ENCODE assay signal across 1 cellular context in the genomic region with DNA sequence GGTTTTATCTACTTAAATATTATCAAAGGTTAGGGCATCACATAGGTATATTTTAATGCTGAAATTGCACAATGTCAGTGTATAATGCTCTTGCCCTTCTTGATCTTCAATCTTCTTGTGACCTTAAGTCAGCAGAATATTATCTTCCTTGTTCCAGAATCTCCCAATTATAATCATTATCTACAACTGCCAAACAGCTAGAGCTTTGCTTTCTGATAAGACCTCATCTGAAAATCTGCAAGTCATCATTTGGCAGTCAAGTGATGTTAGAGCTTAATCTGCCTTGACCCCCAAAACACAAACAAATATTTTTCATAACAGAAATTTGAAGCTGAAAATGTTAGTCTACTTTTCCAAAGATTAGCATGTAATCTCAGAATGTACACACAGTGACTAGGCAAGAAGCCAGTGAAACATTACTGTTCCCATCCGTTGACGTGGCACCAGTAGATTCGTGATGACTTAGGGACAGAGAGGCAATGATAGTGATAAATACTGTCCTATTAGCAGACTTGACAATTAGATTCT.
A peak's percentile ranks its signal among the peaks of the same experiment; 100 is the strongest.
TF ChIP-seq lines count a peak whose summit lies in the region.

No MANE protein-coding gene starts in this region.

TF ChIP-seq in K562, 482 proteins besides CTCF, POLR2A, EP300 and RAD21 (continued from another document):
- TF ChIP-seq, protein P1, sequence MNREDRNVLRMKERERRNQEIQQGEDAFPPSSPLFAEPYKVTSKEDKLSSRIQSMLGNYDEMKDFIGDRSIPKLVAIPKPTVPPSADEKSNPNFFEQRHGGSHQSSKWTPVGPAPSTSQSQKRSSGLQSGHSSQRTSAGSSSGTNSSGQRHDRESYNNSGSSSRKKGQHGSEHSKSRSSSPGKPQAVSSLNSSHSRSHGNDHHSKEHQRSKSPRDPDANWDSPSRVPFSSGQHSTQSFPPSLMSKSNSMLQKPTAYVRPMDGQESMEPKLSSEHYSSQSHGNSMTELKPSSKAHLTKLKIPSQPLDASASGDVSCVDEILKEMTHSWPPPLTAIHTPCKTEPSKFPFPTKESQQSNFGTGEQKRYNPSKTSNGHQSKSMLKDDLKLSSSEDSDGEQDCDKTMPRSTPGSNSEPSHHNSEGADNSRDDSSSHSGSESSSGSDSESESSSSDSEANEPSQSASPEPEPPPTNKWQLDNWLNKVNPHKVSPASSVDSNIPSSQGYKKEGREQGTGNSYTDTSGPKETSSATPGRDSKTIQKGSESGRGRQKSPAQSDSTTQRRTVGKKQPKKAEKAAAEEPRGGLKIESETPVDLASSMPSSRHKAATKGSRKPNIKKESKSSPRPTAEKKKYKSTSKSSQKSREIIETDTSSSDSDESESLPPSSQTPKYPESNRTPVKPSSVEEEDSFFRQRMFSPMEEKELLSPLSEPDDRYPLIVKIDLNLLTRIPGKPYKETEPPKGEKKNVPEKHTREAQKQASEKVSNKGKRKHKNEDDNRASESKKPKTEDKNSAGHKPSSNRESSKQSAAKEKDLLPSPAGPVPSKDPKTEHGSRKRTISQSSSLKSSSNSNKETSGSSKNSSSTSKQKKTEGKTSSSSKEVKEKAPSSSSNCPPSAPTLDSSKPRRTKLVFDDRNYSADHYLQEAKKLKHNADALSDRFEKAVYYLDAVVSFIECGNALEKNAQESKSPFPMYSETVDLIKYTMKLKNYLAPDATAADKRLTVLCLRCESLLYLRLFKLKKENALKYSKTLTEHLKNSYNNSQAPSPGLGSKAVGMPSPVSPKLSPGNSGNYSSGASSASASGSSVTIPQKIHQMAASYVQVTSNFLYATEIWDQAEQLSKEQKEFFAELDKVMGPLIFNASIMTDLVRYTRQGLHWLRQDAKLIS (CRISPR knock-in tag; IDR thresholded peaks at IDR 0.05): 0 out of 2 replicates have a peak, but pooled peaks have one; percentile 53
- 0 out of 2 replicates have a peak, but pooled peaks have one; percentile 38 for TF ChIP-seq ZNF583 (CRISPR knock-in tag; IDR thresholded peaks at IDR 0.05)
- TF ChIP-seq, protein P2, sequence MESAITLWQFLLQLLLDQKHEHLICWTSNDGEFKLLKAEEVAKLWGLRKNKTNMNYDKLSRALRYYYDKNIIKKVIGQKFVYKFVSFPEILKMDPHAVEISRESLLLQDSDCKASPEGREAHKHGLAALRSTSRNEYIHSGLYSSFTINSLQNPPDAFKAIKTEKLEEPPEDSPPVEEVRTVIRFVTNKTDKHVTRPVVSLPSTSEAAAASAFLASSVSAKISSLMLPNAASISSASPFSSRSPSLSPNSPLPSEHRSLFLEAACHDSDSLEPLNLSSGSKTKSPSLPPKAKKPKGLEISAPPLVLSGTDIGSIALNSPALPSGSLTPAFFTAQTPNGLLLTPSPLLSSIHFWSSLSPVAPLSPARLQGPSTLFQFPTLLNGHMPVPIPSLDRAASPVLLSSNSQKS (CRISPR knock-in tag; IDR thresholded peaks at IDR 0.05): 0 out of 2 replicates have a peak, but pooled peaks have one; percentile 26
- peak; percentile 76; the same call in 1 of the 2 replicates for TF ChIP-seq ZNF589 (CRISPR knock-in tag; IDR thresholded peaks at IDR 0.05; ENCODE audit: low read depth)
- no peak for TF ChIP-seq EZH2 (IDR thresholded peaks at IDR 0.05; ENCODE audit: borderline replicate concordance, low read depth, low read length)
- TF ChIP-seq, protein P3, sequence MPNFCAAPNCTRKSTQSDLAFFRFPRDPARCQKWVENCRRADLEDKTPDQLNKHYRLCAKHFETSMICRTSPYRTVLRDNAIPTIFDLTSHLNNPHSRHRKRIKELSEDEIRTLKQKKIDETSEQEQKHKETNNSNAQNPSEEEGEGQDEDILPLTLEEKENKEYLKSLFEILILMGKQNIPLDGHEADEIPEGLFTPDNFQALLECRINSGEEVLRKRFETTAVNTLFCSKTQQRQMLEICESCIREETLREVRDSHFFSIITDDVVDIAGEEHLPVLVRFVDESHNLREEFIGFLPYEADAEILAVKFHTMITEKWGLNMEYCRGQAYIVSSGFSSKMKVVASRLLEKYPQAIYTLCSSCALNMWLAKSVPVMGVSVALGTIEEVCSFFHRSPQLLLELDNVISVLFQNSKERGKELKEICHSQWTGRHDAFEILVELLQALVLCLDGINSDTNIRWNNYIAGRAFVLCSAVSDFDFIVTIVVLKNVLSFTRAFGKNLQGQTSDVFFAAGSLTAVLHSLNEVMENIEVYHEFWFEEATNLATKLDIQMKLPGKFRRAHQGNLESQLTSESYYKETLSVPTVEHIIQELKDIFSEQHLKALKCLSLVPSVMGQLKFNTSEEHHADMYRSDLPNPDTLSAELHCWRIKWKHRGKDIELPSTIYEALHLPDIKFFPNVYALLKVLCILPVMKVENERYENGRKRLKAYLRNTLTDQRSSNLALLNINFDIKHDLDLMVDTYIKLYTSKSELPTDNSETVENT (CRISPR knock-in tag; IDR thresholded peaks at IDR 0.05): no peak
- peak in 1 of 2 experiments; percentile 81; a peak in 1 of 4 replicates for TF ChIP-seq TEAD1 (CRISPR knock-in tag; IDR thresholded peaks at IDR 0.05)
- TF ChIP-seq ZNF766 (CRISPR knock-in tag; conservative IDR thresholded peaks at IDR 0.05): peak; percentile 93
- TF ChIP-seq NR2F6 (CRISPR knock-in tag; IDR thresholded peaks at IDR 0.05): peak; percentile 87; the same call in 1 of the 2 replicates
- peak; percentile 91 for TF ChIP-seq CBFA2T2 (conservative IDR thresholded peaks at IDR 0.05)
- TF ChIP-seq ZBTB17 (CRISPR knock-in tag; IDR thresholded peaks at IDR 0.05): peak; percentile 60
- TF ChIP-seq RCOR1 (IDR thresholded peaks at IDR 0.05; ENCODE audit: borderline replicate concordance in 1 of 2, low read depth in 2 of 2, low read length in 2 of 2): peak; percentile 68 to 99; a peak in 2 of 4 replicates
- TF ChIP-seq ZNF134 (CRISPR knock-in tag; conservative IDR thresholded peaks at IDR 0.05): peak; percentile 59; the same call in 1 of the 2 replicates
- TF ChIP-seq ZNF274 (IDR thresholded peaks at IDR 0.05; ENCODE audit: borderline replicate concordance, low read depth, low read length): no peak
- peak; percentile 94 for TF ChIP-seq NFE2 (IDR thresholded peaks at IDR 0.05; ENCODE audit: low read depth)
- no peak for TF ChIP-seq SMAD1 (IDR thresholded peaks at IDR 0.05; ENCODE audit: low read depth, low read length, partially characterized antibody)
- TF ChIP-seq, protein P4, sequence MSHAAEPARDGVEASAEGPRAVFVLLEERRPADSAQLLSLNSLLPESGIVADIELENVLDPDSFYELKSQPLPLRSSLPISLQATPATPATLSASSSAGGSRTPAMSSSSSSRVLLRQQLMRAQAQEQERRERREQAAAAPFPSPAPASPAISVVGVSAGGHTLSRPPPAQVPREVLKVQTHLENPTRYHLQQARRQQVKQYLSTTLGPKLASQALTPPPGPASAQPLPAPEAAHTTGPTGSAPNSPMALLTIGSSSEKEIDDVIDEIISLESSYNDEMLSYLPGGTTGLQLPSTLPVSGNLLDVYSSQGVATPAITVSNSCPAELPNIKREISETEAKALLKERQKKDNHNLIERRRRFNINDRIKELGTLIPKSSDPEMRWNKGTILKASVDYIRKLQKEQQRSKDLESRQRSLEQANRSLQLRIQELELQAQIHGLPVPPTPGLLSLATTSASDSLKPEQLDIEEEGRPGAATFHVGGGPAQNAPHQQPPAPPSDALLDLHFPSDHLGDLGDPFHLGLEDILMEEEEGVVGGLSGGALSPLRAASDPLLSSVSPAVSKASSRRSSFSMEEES (CRISPR knock-in tag; IDR thresholded peaks at IDR 0.05): peak; percentile 20; the same call in 1 of the 2 replicates
- 0 out of 2 replicates have a peak, but pooled peaks have one; percentile 29 for TF ChIP-seq HEY1 (CRISPR knock-in tag; IDR thresholded peaks at IDR 0.05; ENCODE audit: borderline replicate concordance)
- peak; percentile 16; the same call in 1 of the 2 replicates for TF ChIP-seq ZNF75A (CRISPR knock-in tag; IDR thresholded peaks at IDR 0.05)
- no peak for TF ChIP-seq ZNF224 (CRISPR knock-in tag; IDR thresholded peaks at IDR 0.05)
- TF ChIP-seq HDAC3 (IDR thresholded peaks at IDR 0.05; ENCODE audit: borderline replicate concordance, partially characterized antibody): peak; percentile 74
- peak; percentile 47 for TF ChIP-seq TAF9B (IDR thresholded peaks at IDR 0.05; ENCODE audit: partially characterized antibody)
- TF ChIP-seq ZFP36 (IDR thresholded peaks at IDR 0.05; ENCODE audit: low read depth, low read length, partially characterized antibody): no peak
